ENCODE assay signal across 8 cellular contexts in the genomic region with DNA sequence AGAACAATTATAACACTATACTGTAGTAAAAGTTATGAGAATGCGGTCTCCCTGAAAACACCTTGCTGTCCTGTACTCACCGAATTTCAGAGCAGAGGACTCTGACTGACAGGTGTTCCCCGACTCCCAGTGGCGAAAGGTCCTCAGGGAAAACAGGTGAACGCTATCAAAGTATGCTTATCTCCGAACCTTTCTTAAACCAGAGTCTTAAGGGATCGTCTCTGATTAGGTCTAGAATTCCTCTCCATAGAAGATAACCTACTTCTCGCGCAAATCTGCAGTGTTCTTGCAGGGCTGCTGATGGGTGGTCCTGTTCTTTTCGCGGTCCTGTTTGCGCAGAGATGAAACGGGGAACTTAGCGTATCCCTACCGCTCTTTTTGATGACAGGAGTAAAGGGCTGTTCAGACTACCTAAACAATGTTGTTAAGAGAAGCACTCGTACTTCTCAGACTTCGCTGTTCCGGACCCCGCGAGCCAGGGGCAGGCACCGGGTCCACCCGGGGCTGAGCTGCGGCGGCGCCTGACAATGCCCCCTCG. TPM values are rescaled to one million over a fixed set of nuclear protein-coding genes. Genes with fewer than 3 reads are reported as not detected.
DNase-seq lines count a peak whose midpoint lies in the region; ATAC-seq and TF ChIP-seq lines count a peak whose summit lies in the region.

No MANE protein-coding gene starts in this region.

- TF ChIP-seq POLR2A in Peyer's patch (IDR thresholded peaks at IDR 0.05) = no peak

- peak overlapping the region; percentile 85 to 95 for H3K18ac ChIP-seq in mesenchymal stem cell (ENCODE audit: low read depth in 1 of 2, low read length in 2 of 2)

- H2BK12ac ChIP-seq in mesenchymal stem cell (ENCODE audit: low read length in 2 of 2) = peak overlapping the region in 1 of 2 experiments; percentile 80

- ATAC-seq in GM18520 (IDR thresholded peaks at IDR 0.05; ENCODE audit: unreplicated experiment) = peak; percentile 4
- ATAC-seq in HG03045 (IDR thresholded peaks at IDR 0.05; ENCODE audit: unreplicated experiment) = peak; percentile 25

- peak overlapping the region; percentile 98 for H3K9ac ChIP-seq in BLaER1
- peak overlapping the region; percentile 91 for H3K9ac ChIP-seq in mesenchymal stem cell (ENCODE audit: low read length)

- peak overlapping the region; percentile 45 for H4K8ac ChIP-seq in mesenchymal stem cell (ENCODE audit: low read length)

- no peak overlapping the region for H2AK5ac ChIP-seq in mesenchymal stem cell (ENCODE audit: low read length, severe bottlenecking)

- H3K14ac ChIP-seq in mesenchymal stem cell (ENCODE audit: low read length in 2 of 2) = peak overlapping the region in 1 of 2 experiments; percentile 95

- H2BK120ac ChIP-seq in mesenchymal stem cell (ENCODE audit: low read depth, low read length) = no peak overlapping the region

- H3K4me3 ChIP-seq in BLaER1 = peak overlapping the region; percentile 86
- peak overlapping the region; percentile 66 to 96 (median 86) for H3K4me3 ChIP-seq in Peyer's patch
- peak overlapping the region; percentile 63 for H3K4me3 ChIP-seq in choroid plexus epithelial cell (ENCODE audit: low read depth, low read length)
- H3K4me3 ChIP-seq in mesenchymal stem cell (ENCODE audit: insufficient read depth in 1 of 2, low read depth in 1 of 2, low read length in 2 of 2) = peak overlapping the region; percentile 89 to 93
- peak overlapping the region; percentile 72 to 93 for H3K4me3 ChIP-seq in tibial artery

- H3K23ac ChIP-seq in mesenchymal stem cell (ENCODE audit: low read length in 2 of 2) = peak overlapping the region in 1 of 2 experiments; percentile 77

- H3K27ac ChIP-seq in BLaER1 = peak overlapping the region; percentile 98
- H3K27ac ChIP-seq in Peyer's patch = peak overlapping the region; percentile 92 to 99 (median 94)
- H3K27ac ChIP-seq in mesenchymal stem cell (ENCODE audit: low read length, poor library complexity, severe bottlenecking) = no peak overlapping the region
- peak overlapping the region; percentile 94 to 98 for H3K27ac ChIP-seq in tibial artery

- peaks cover 32% of the 10 kb centered on the region for H4K20me1 ChIP-seq in BLaER1

- H3K79me1 ChIP-seq in mesenchymal stem cell (replicated peaks; ENCODE audit: low read length, poor library complexity, severe bottlenecking) = peaks cover 1% of the 10 kb centered on the region

- intact Hi-C loops in tibial artery (cut with DNase I; ENCODE audit: low total_unique reads) (no loop called here), posterior vena cava (cut with DNase I) (no loop called here)

- no peak overlapping the region for H2BK5ac ChIP-seq in mesenchymal stem cell (ENCODE audit: low read depth, low read length, poor library complexity, severe bottlenecking)

- DNase-seq in Peyer's patch (peak in 1 of 3 donors; percentile 64), choroid plexus epithelial cell (ENCODE audit: low read depth) (peak; percentile 14), mesenchymal stem cell (no peak), tibial artery (no peak), posterior vena cava (ENCODE audit: low spot score) (no peak)

- no peak for TF ChIP-seq CTCF in Peyer's patch (IDR thresholded peaks at IDR 0.05)
- TF ChIP-seq CTCF in choroid plexus epithelial cell (conservative IDR thresholded peaks at IDR 0.05; ENCODE audit: low read depth, low read length) = no peak
- no peak for TF ChIP-seq CTCF in tibial artery (IDR thresholded peaks at IDR 0.05)

- peak overlapping the region in 1 of 2 experiments; percentile 88 for H3K4ac ChIP-seq in mesenchymal stem cell (ENCODE audit: low read depth in 1 of 2, low read length in 2 of 2)

- H3K9me3 ChIP-seq in BLaER1 = no peaks in the 10 kb centered on the region
- H3K9me3 ChIP-seq in Peyer's patch = no peaks in the 10 kb centered on the region
- no peaks in the 10 kb centered on the region for H3K9me3 ChIP-seq in mesenchymal stem cell (ENCODE audit: control insufficient read depth, low read length)
- H3K9me3 ChIP-seq in tibial artery = no peaks in the 10 kb centered on the region

- WGBS in mesenchymal stem cell = 2% methylated on average over 23 of the region's 26 CpGs

- H3K27me3 ChIP-seq in BLaER1 (no peaks in the 10 kb centered on the region; the same call in 1 of the 2 replicates), Peyer's patch (no peaks in the 10 kb centered on the region), mesenchymal stem cell (ENCODE audit: control insufficient read depth in 1 of 2, insufficient read depth in 1 of 2, low read length in 2 of 2) (no peaks in the 10 kb centered on the region), tibial artery (no peaks in the 10 kb centered on the region)

- peak overlapping the region; percentile 15 for H2BK15ac ChIP-seq in mesenchymal stem cell (ENCODE audit: low read depth, poor library complexity, severe bottlenecking)

- peaks cover 21% of the 10 kb centered on the region for H3K4me1 ChIP-seq in BLaER1
- peaks cover 0 to 27% (median 8%) of the 10 kb centered on the region in 4 donors for H3K4me1 ChIP-seq in Peyer's patch
- peaks cover 13% of the 10 kb centered on the region for H3K4me1 ChIP-seq in mesenchymal stem cell (ENCODE audit: control insufficient read depth, insufficient read depth, low read depth, low read length)
- peaks cover 0 to 43% (median 20%) of the 10 kb centered on the region in 4 donors for H3K4me1 ChIP-seq in tibial artery

- H3K4me2 ChIP-seq in BLaER1 (peak overlapping the region; percentile 99), mesenchymal stem cell (ENCODE audit: low read length, poor library complexity, severe bottlenecking) (peak overlapping the region; percentile 91)

- H3K36me3 ChIP-seq in BLaER1 (no peaks in the 10 kb centered on the region), Peyer's patch (no peaks in the 10 kb centered on the region), mesenchymal stem cell (ENCODE audit: control insufficient read depth in 1 of 2, insufficient read depth in 2 of 2, low read depth in 1 of 2, low read length in 2 of 2) (no peaks in the 10 kb centered on the region), tibial artery (no peaks in the 10 kb centered on the region)

- peak overlapping the region; percentile 97 for H2AFZ ChIP-seq in mesenchymal stem cell (ENCODE audit: low read depth, low read length)

- H4K91ac ChIP-seq in mesenchymal stem cell (ENCODE audit: low read length) = no peak overlapping the region

RNA-seq across cellular contexts. Expression of a gene that starts 1.0 kb away (rescaled TPM):
- total RNA-seq in Peyer's patch (100 to 1,000 TPM in 1 of 4 donors, 10 to 100 TPM in 3; 28.9 to 132 (median 37.2) TPM), posterior vena cava (100 to 1,000 TPM in 1 of 2 donors, 10 to 100 TPM in 1; 87.1 to 104 TPM)
- polyA plus RNA-seq in mesenchymal stem cell (2013, experiment 1 of 2) = 35.4 TPM
- polyA plus RNA-seq in mesenchymal stem cell (2013, experiment 2 of 2) = 35.2 TPM
